In genomic region chr9:106058460-106058859, GRCh38 we compare ENCODE assay signal across 25 cellular contexts.
"Had no signal": no experiment of that assay in that cellular context is flagged by ENCODE, and none has a peak within 500 bp of the region (broad histone marks: within the 10 kb centered on the region; RNA-seq: fewer than 3 reads in every experiment).

No MANE protein-coding gene starts in this region.

- H3K4me3 Mint-ChIP-seq: mesothelial cell of epicardium; naive B cell; natural killer cell; nephron progenitor cell; neural progenitor cell; stimulated activated naive CD8-positive, alpha-beta T cell treated with anti-CD3 and anti-CD28 coated beads, Interleukin-15, Interleukin-2, amounts not matched to agents 100 ng/mL and 50 ng/mL, for 24 hours; type B pancreatic cell had no signal

- H3K4me1 Mint-ChIP-seq: mesothelial cell of epicardium, naive B cell, natural killer cell, nephron progenitor cell, neural progenitor cell had no signal

- H3K4me1 ChIP-seq: left ventricle myocardium inferior, neural progenitor cell, right atrium auricular region, right lobe of liver, suprapubic skin, tibial artery, uterus had no signal

- DNase-seq: hippocampal formation; left ventricle myocardium inferior; naive B cell; natural killer cell; nephron progenitor cell; ovary; right lobe of liver; stimulated activated CD4-positive, alpha-beta T cell treated with anti-CD3 and anti-CD28 coated beads, Interleukin-1b, Interleukin-23, amount 100 ng/mL, for 48 hours; stimulated activated CD4-positive, alpha-beta T cell treated with anti-CD3 and anti-CD28 coated beads, Interleukin-2, amount 100 ng/mL, for 48 hours; stimulated activated CD4-positive, alpha-beta T cell treated with anti-CD3 and anti-CD28 coated beads, Interleukin-4, amount 100 ng/mL, for 4 hours; stimulated activated CD8-positive, alpha-beta memory T cell treated with anti-CD3 and anti-CD28 coated beads, Interleukin-4, amount 100 ng/mL, for 48 hours; stimulated activated naive CD4-positive, alpha-beta T cell; tibial artery; uterus had no signal

- H3K27me3 Mint-ChIP-seq: naive B cell; progenitor cell of endocrine pancreas; stimulated activated naive CD8-positive, alpha-beta T cell treated with anti-CD3 and anti-CD28 coated beads, Interleukin-15, Interleukin-2, amounts not matched to agents 100 ng/mL and 50 ng/mL, for 24 hours; type B pancreatic cell had no signal

- H3K36me3 ChIP-seq: left ventricle myocardium inferior, neural progenitor cell, ovary, right atrium auricular region, right lobe of liver, suprapubic skin, thoracic aorta, tibial artery, uterus had no signal

- H3K36me3 Mint-ChIP-seq: mesothelial cell of epicardium, natural killer cell, type B pancreatic cell had no signal

- H3K27ac Mint-ChIP-seq: mesothelial cell of epicardium; natural killer cell; nephron progenitor cell; neural progenitor cell; progenitor cell of endocrine pancreas; stimulated activated naive CD8-positive, alpha-beta T cell treated with anti-CD3 and anti-CD28 coated beads, Interleukin-15, Interleukin-2, amounts not matched to agents 100 ng/mL and 50 ng/mL, for 24 hours; type B pancreatic cell had no signal

- H3K9ac ChIP-seq: neural progenitor cell had no signal

- H3K27me3 ChIP-seq: neural progenitor cell, ovary, right atrium auricular region, right lobe of liver, suprapubic skin, tibial artery, uterus had no signal

- H3K4me3 ChIP-seq: left ventricle myocardium inferior, lung, neural progenitor cell, ovary, right atrium auricular region, right lobe of liver, smooth muscle cell, suprapubic skin, thoracic aorta, tibial artery, uterus had no signal

- FAIRE-seq: islet of Langerhans had no signal

- H3K9me3 ChIP-seq: ovary, right atrium auricular region, right lobe of liver, suprapubic skin, thoracic aorta, tibial artery, uterus had no signal

- H2AFZ ChIP-seq: neural progenitor cell had no signal

- H3K4me2 ChIP-seq: neural progenitor cell, smooth muscle cell had no signal

- H3K27ac ChIP-seq: left ventricle myocardium inferior, neural progenitor cell, ovary, right atrium auricular region, right lobe of liver, suprapubic skin, thoracic aorta, tibial artery, uterus had no signal
